In genomic region chr1:230109871-230110667, GRCh38 we compare ENCODE assay signal across 8 cellular contexts. TPM values are rescaled to one million over a fixed set of nuclear protein-coding genes. Genes with fewer than 3 reads are reported as not detected.
DNase-seq lines count a peak whose midpoint lies in the region; ATAC-seq and TF ChIP-seq lines count a peak whose summit lies in the region.

No MANE protein-coding gene starts in this region.

- TF ChIP-seq CTCF in A673 (conservative IDR thresholded peaks at IDR 0.05; ENCODE audit: low read depth, low read length) (0 out of 2 replicates have a peak, but pooled peaks have one; percentile 9), lower lobe of right lung (IDR thresholded peaks at IDR 0.05) (no peak)

- H3K9ac ChIP-seq in stomach smooth muscle (ENCODE audit: low read length in 2 of 2): peak overlapping the region in 1 of 2 donors; percentile 21

- DNase-seq in A673 (ENCODE audit: low spot score) (no peak), islet precursor cell (peak; percentile 86), NOMO-1 treated with DMSO at 0.1 percent for 48 hours (lab: John Stamatoyannopoulos, UW; ENCODE audit: unreplicated experiment) (no peak), lower lobe of right lung (no peak)
- DNase-seq in activated CD4-positive, alpha-beta T cell treated with anti-CD3 and anti-CD28 coated beads for 48 hours: peak; percentile 91

- BruUV-seq in A673 (replicated peaks; lab: Mats Ljungman, UMichigan): no TSS peak

- TF ChIP-seq POLR2A in GM19099 (IDR thresholded peaks at IDR 0.05; ENCODE audit: extremely low read depth, insufficient read length, low read depth): peak; percentile 20

- H3K4me3 ChIP-seq in A673 (ENCODE audit: low read depth, low read length, poor library complexity, severe bottlenecking) (no peak overlapping the region), stomach smooth muscle (ENCODE audit: low read length in 2 of 2) (peak overlapping the region in 1 of 2 donors; percentile 15), lower lobe of right lung (no peak overlapping the region)

- H3K36me3 ChIP-seq in A673 (ENCODE audit: insufficient read depth, low read length, poor library complexity, severe bottlenecking) (no peaks in the 10 kb centered on the region), stomach smooth muscle (ENCODE audit: control insufficient read depth in 2 of 2, insufficient read depth in 2 of 2, low read length in 2 of 2) (peaks cover 0 to 5% of the 10 kb centered on the region in 2 donors), lower lobe of right lung (no peaks in the 10 kb centered on the region)

- CTCF ChIA-PET in A673 (lab: Charles Lee): no interaction called here

- H3K27me3 ChIP-seq in A673 (replicated peaks; ENCODE audit: insufficient read depth, low read depth, low read length, poor library complexity) (no peaks in the 10 kb centered on the region), stomach smooth muscle (ENCODE audit: control insufficient read depth in 1 of 2, insufficient read depth in 2 of 2, low read length in 2 of 2) (no peaks in the 10 kb centered on the region), lower lobe of right lung (ENCODE audit: low read depth) (no peaks in the 10 kb centered on the region)

- POLR2A ChIA-PET in A673 (lab: Charles Lee; ENCODE audit: low non-redundant PET): interaction anchor here (0.6 kb wide), 1 partner anchor 180 kb away, joined by 4 read pairs; no protein-coding TSS in a partner anchor

- no peak overlapping the region for H3K27ac ChIP-seq in A673 (ENCODE audit: low read depth, low read length, poor library complexity, severe bottlenecking)
- peak overlapping the region; percentile 53 for H3K27ac ChIP-seq in stomach smooth muscle (ENCODE audit: low read length)
- no peak overlapping the region for H3K27ac ChIP-seq in lower lobe of right lung

- H3K9me3 ChIP-seq in A673 (ENCODE audit: low read depth, low read length, poor library complexity, severe bottlenecking) (no peaks in the 10 kb centered on the region), stomach smooth muscle (ENCODE audit: control insufficient read depth in 2 of 2, low read length in 2 of 2) (no peaks in the 10 kb centered on the region), lower lobe of right lung (no peaks in the 10 kb centered on the region)

- peaks cover 39% of the 10 kb centered on the region for H3K4me1 ChIP-seq in A673 (ENCODE audit: insufficient read depth, low read length, poor library complexity, severe bottlenecking)
- peaks cover 93% of the 10 kb centered on the region for H3K4me1 ChIP-seq in stomach smooth muscle (ENCODE audit: control insufficient read depth, insufficient read depth, low read length)
- peaks cover 48% of the 10 kb centered on the region for H3K4me1 ChIP-seq in lower lobe of right lung

- peak; percentile 78 for ATAC-seq in HG03108 (IDR thresholded peaks at IDR 0.05; ENCODE audit: unreplicated experiment)
- no peak for ATAC-seq in lower lobe of right lung

- intact Hi-C loops in A673 (cut with micrococcal nuclease; ENCODE audit: unreplicated experiment) (no loop called here), lower lobe of right lung (cut with DNase I) (no loop called here)

RNA-seq across cellular contexts. Expression of gene GALNT2, which starts 43.0 kb away (rescaled TPM):
- 80.5 and 94.6 TPM in 2 replicates for total RNA-seq in A673 (2021)
- 48.0 TPM for total RNA-seq in lower lobe of right lung

Comparison
In these comparisons a context has a peak if more than half of its experiments do, and no peak if none do; other contexts are left out.
1. DNase-seq: peak in activated CD4-positive, alpha-beta T cell treated with anti-CD3 and anti-CD28 coated beads for 48 hours (single experiment) and islet precursor cell (single experiment); none in A673 (single experiment), NOMO-1 treated with DMSO at 0.1 percent for 48 hours (single experiment) and lower lobe of right lung (single experiment).